In the genomic region with DNA sequence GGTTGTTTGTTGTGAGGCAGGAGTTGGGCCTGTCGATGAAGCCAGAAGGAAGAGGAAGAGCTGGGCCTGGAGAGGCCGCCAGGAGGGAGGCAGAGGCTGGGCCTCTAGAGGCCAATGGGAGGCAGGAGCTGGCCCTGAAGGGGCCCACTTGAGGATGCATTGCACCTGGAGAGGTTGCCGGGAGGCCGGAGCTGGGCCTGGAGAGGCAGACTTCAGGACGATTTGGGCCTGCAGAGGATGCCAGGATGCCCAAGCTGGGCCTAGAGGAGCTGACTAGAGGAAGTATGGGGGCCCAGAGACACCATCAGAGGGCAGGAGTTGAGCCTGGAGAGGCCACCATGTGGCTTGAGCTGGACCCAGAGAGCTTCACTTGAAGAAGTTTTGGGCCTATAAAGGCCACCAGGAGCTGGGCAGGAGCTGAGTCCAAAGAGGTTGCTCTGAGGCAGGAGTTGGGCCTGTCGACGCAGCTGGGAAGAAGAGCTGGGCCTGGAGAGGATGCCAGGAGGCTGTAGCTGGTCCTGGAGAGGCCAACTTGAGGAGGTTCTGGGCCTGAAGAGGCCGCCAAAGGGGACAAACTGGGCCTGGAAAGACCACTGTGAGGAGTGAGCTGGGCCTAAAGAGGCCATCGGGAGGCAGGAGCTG, we compare ENCODE assay signal across 27 cellular contexts. TPM values are rescaled to one million over a fixed set of nuclear protein-coding genes. Genes with fewer than 3 reads are reported as not detected.
A peak's percentile ranks its signal among the peaks of the same experiment; 100 is the strongest.
DNase-seq lines count a peak whose midpoint lies in the region; ATAC-seq and TF ChIP-seq lines count a peak whose summit lies in the region.
"Had no signal": no experiment of that assay in that cellular context is flagged by ENCODE, and none has a peak within 500 bp of the region (broad histone marks: within the 10 kb centered on the region; RNA-seq: fewer than 3 reads in every experiment).

No MANE protein-coding gene starts in this region.

- no peaks in the 10 kb centered on the region for H3K36me3 Mint-ChIP-seq in osteocyte (ENCODE audit: unreplicated experiment)
- H3K36me3 Mint-ChIP-seq: CD14-positive monocyte; CD4-positive, CD25-positive, alpha-beta regulatory T cell had no signal

- no peak overlapping the region for H3K4me3 Mint-ChIP-seq in stimulated activated naive CD8-positive, alpha-beta T cell treated with anti-CD3 and anti-CD28 coated beads, Interleukin-15, amount 100 ng/mL, for 72 hours
- H3K4me3 Mint-ChIP-seq in osteocyte (ENCODE audit: unreplicated experiment), result no peak overlapping the region
- H3K4me3 Mint-ChIP-seq: CD14-positive monocyte; CD8-positive, alpha-beta memory T cell had no signal

- TF ChIP-seq POLR2A in esophagus muscularis mucosa (IDR thresholded peaks at IDR 0.05; ENCODE audit: low read depth) (no peak), uterus (IDR thresholded peaks at IDR 0.05) (no peak)

- DNase-seq in stimulated activated naive CD8-positive, alpha-beta T cell treated with anti-CD3 and anti-CD28 coated beads, Interleukin-15, Interleukin-2, amounts not matched to agents 100 U/mL and 50 U/mL, for 24 hours, result no peak
- no peak for DNase-seq in stimulated activated naive CD8-positive, alpha-beta T cell treated with anti-CD3 and anti-CD28 coated beads, Interleukin-15, amount 100 ng/mL, for 72 hours
- DNase-seq in esophagus muscularis mucosa (ENCODE audit: extremely low spot score), result peak; percentile 72
- DNase-seq in osteocyte (ENCODE audit: extremely low spot score, unreplicated experiment), result peak; percentile 69
- no peak for DNase-seq in Kasumi-1 (lab: John Stamatoyannopoulos, UW)
- no peak for DNase-seq in uterus
- DNase-seq: 8988T; ACHN; BE2C; C1 segment of cervical spinal cord; CD4-positive, alpha-beta memory T cell; CD4-positive, CD25-positive, alpha-beta regulatory T cell; CD8-positive, alpha-beta memory T cell; COR-L47; DMS 273 treated with DMSO at 0.1 percent for 48 hours; DMS153; DMS53; DMS79; DND-41; EL; GDM1 had no signal

- H3K4me3 ChIP-seq in esophagus muscularis mucosa, result no peak overlapping the region
- H3K4me3 ChIP-seq in uterus, result no peak overlapping the region
- H3K4me3 ChIP-seq: BLaER1, GM12878 had no signal

- H3K9me3 Mint-ChIP-seq in stimulated activated naive CD8-positive, alpha-beta T cell treated with anti-CD3 and anti-CD28 coated beads, Interleukin-15, amount 100 ng/mL, for 72 hours, result peaks cover 37 to 68% of the 10 kb centered on the region in 2 donors
- H3K9me3 Mint-ChIP-seq in osteocyte (ENCODE audit: unreplicated experiment), result peaks cover 61% of the 10 kb centered on the region

- H3K36me3 ChIP-seq in esophagus muscularis mucosa, result no peaks in the 10 kb centered on the region
- no peaks in the 10 kb centered on the region for H3K36me3 ChIP-seq in uterus
- H3K36me3 ChIP-seq: BE2C, BLaER1 had no signal

- H3K27ac ChIP-seq in esophagus muscularis mucosa (replicated peaks in 1 of 4) (no peak overlapping the region), uterus (no peak overlapping the region)
- H3K27ac ChIP-seq: BLaER1 had no signal

- ATAC-seq in stimulated activated naive CD8-positive, alpha-beta T cell treated with anti-CD3 and anti-CD28 coated beads, Interleukin-15, Interleukin-2, amounts not matched to agents 100 U/mL and 50 U/mL, for 24 hours, result peak; percentile 22
- ATAC-seq in stimulated activated naive CD8-positive, alpha-beta T cell treated with anti-CD3 and anti-CD28 coated beads, Interleukin-15, amount 100 ng/mL, for 72 hours, result no peak
- ATAC-seq: GM12878 had no signal

- no peak overlapping the region for H3K27ac Mint-ChIP-seq in stimulated activated naive CD8-positive, alpha-beta T cell treated with anti-CD3 and anti-CD28 coated beads, Interleukin-15, amount 100 ng/mL, for 72 hours
- no peak overlapping the region for H3K27ac Mint-ChIP-seq in osteocyte (ENCODE audit: unreplicated experiment)
- H3K27ac Mint-ChIP-seq: CD14-positive monocyte; CD4-positive, alpha-beta memory T cell had no signal

- peaks cover 0 to 27% (median 5%) of the 10 kb centered on the region in 4 donors for H3K9me3 ChIP-seq in esophagus muscularis mucosa
- H3K9me3 ChIP-seq in uterus, result no peaks in the 10 kb centered on the region
- H3K9me3 ChIP-seq: BE2C had no signal

- H3K4me1 Mint-ChIP-seq in stimulated activated naive CD8-positive, alpha-beta T cell treated with anti-CD3 and anti-CD28 coated beads, Interleukin-15, amount 100 ng/mL, for 72 hours, result no peaks in the 10 kb centered on the region
- H3K4me1 Mint-ChIP-seq in osteocyte (ENCODE audit: unreplicated experiment), result no peaks in the 10 kb centered on the region
- H3K4me1 Mint-ChIP-seq: CD14-positive monocyte; CD8-positive, alpha-beta memory T cell had no signal

- intact Hi-C loops in esophagus muscularis mucosa (cut with DNase I) (no loop called here), uterus (cut with DNase I; ENCODE audit: low total_unique reads) (no loop called here)

- no peak for TF ChIP-seq CTCF in esophagus muscularis mucosa (IDR thresholded peaks at IDR 0.05)
- no peak for TF ChIP-seq CTCF in osteocyte (IDR thresholded peaks at IDR 0.05)
- TF ChIP-seq CTCF in uterus (IDR thresholded peaks at IDR 0.05), result no peak

- H3K27me3 Mint-ChIP-seq in stimulated activated naive CD8-positive, alpha-beta T cell treated with anti-CD3 and anti-CD28 coated beads, Interleukin-15, amount 100 ng/mL, for 72 hours, result no peaks in the 10 kb centered on the region
- no peaks in the 10 kb centered on the region for H3K27me3 Mint-ChIP-seq in osteocyte (ENCODE audit: unreplicated experiment)
- H3K27me3 Mint-ChIP-seq: CD4-positive, alpha-beta memory T cell; CD4-positive, CD25-positive, alpha-beta regulatory T cell; CD8-positive, alpha-beta memory T cell had no signal

- WGBS in esophagus muscularis mucosa, result 73% methylated on average over 8 of the region's 9 CpGs

- no peaks in the 10 kb centered on the region for H3K4me1 ChIP-seq in esophagus muscularis mucosa
- H3K4me1 ChIP-seq in uterus, result no peaks in the 10 kb centered on the region
- H3K4me1 ChIP-seq: BE2C, BLaER1 had no signal

- TF ChIP-seq EP300 in esophagus muscularis mucosa (IDR thresholded peaks at IDR 0.05), result no peak

- no peaks in the 10 kb centered on the region for H3K27me3 ChIP-seq in esophagus muscularis mucosa
- H3K27me3 ChIP-seq in uterus, result no peaks in the 10 kb centered on the region
- H3K27me3 ChIP-seq: BE2C, BLaER1 had no signal

RNA-seq across cellular contexts. Expression of a gene that starts 39.0 kb away (rescaled TPM):
- total RNA-seq in esophagus muscularis mucosa, result not detected
- total RNA-seq in osteocyte, result not detected in 2 replicates
- not detected for total RNA-seq in uterus
- total RNA-seq: A673; CD4-positive, alpha-beta memory T cell; CD4-positive, CD25-positive, alpha-beta regulatory T cell; CD8-positive, alpha-beta memory T cell; Daoy; G401; GM12878 had no signal

Comparison
In these comparisons a context has a peak if more than half of its experiments do, and no peak if none do; other contexts are left out.
1. DNase-seq: peak in esophagus muscularis mucosa (single experiment) and osteocyte (single experiment); none in stimulated activated naive CD8-positive, alpha-beta T cell treated with anti-CD3 and anti-CD28 coated beads, Interleukin-15, Interleukin-2, amounts not matched to agents 100 U/mL and 50 U/mL, for 24 hours (single experiment), stimulated activated naive CD8-positive, alpha-beta T cell treated with anti-CD3 and anti-CD28 coated beads, Interleukin-15, amount 100 ng/mL, for 72 hours (0 of 2), Kasumi-1 (0 of 2) and uterus (0 of 2).